Comparison of ENCODE assay signal across 11 cellular contexts in genomic region chr7:11835260-11835659, GRCh38. TPM values are rescaled to one million over a fixed set of nuclear protein-coding genes. Genes with fewer than 3 reads are reported as not detected.
DNase-seq lines count a peak whose midpoint lies in the region; ATAC-seq, FAIRE-seq and TF ChIP-seq lines count a peak whose summit lies in the region.
"Had no signal": no experiment of that assay in that cellular context is flagged by ENCODE, and none has a peak within 500 bp of the region (broad histone marks: within the 10 kb centered on the region; RNA-seq: fewer than 3 reads in every experiment).

No MANE protein-coding gene starts in this region.

- H3K4me3 Mint-ChIP-seq in glutamatergic neuron (ENCODE audit: unreplicated experiment): no peak overlapping the region
- H3K4me3 Mint-ChIP-seq: naive thymus-derived CD4-positive, alpha-beta T cell had no signal

- H3K27me3 ChIP-seq in suprapubic skin: peaks cover 7% of the 10 kb centered on the region
- H3K27me3 ChIP-seq: Peyer's patch had no signal

- H3K27ac ChIP-seq in suprapubic skin: no peak overlapping the region
- H3K27ac ChIP-seq: epithelial cell of prostate, Peyer's patch had no signal

- H3K4me1 ChIP-seq in suprapubic skin: peaks cover 15% of the 10 kb centered on the region

- TF ChIP-seq POLR2A in suprapubic skin (IDR thresholded peaks at IDR 0.05): no peak

- H3K4me1 Mint-ChIP-seq in glutamatergic neuron (ENCODE audit: low read depth, unreplicated experiment): peaks cover 21% of the 10 kb centered on the region

- peaks cover 6% of the 10 kb centered on the region for H3K27me3 Mint-ChIP-seq in glutamatergic neuron (ENCODE audit: unreplicated experiment)

- in situ Hi-C loops in ACHN (cut with HindIII; ENCODE audit: low pct_ligation_motif_present, low pct_unique_long_range_greater_than_20kb, low sequenced_read_pairs) (no loop called here), KBM-7 (cut with MboI; ENCODE audit: low pct_unique_long_range_greater_than_20kb, low sequenced_read_pairs) (no loop called here)

- no peaks in the 10 kb centered on the region for H3K9me3 ChIP-seq in suprapubic skin
- H3K9me3 ChIP-seq: Peyer's patch had no signal

- H3K27ac Mint-ChIP-seq in glutamatergic neuron (ENCODE audit: unreplicated experiment): no peak overlapping the region
- H3K27ac Mint-ChIP-seq: naive thymus-derived CD4-positive, alpha-beta T cell had no signal

- TF ChIP-seq EP300 in suprapubic skin (IDR thresholded peaks at IDR 0.05): no peak

- FAIRE-seq in TTC549 (lab: Jason Lieb, UNC): peak; percentile 43

- TF ChIP-seq CTCF in glutamatergic neuron (IDR thresholded peaks at IDR 0.05; ENCODE audit: partially characterized antibody, unreplicated experiment) (peak; percentile 61), suprapubic skin (IDR thresholded peaks at IDR 0.05) (no peak)

- peak; percentile 18 for DNase-seq in ACHN
- peak; percentile 20 for DNase-seq in KBM-7
- DNase-seq in glutamatergic neuron: no peak
- no peak for DNase-seq in activated CD4-positive, alpha-beta T cell treated with anti-CD3 and anti-CD28 coated beads for 4 hours
- DNase-seq in amygdala (lab: John Stamatoyannopoulos, UW): no peak
- no peak for DNase-seq in suprapubic skin (ENCODE audit: low spot score in 2 of 2)
- DNase-seq: naive thymus-derived CD4-positive, alpha-beta T cell; Peyer's patch had no signal

- peaks cover 6% of the 10 kb centered on the region for H3K36me3 Mint-ChIP-seq in glutamatergic neuron (ENCODE audit: unreplicated experiment)
- H3K36me3 Mint-ChIP-seq: naive thymus-derived CD4-positive, alpha-beta T cell had no signal

- ATAC-seq in GM19467 (IDR thresholded peaks at IDR 0.05; ENCODE audit: unreplicated experiment): no peak
- ATAC-seq: naive thymus-derived CD4-positive, alpha-beta T cell had no signal

- no peaks in the 10 kb centered on the region for H3K36me3 ChIP-seq in suprapubic skin
- H3K36me3 ChIP-seq: Peyer's patch had no signal

- H3K4me3 ChIP-seq in suprapubic skin: no peak overlapping the region
- H3K4me3 ChIP-seq: Peyer's patch had no signal

- H3K9me3 Mint-ChIP-seq in glutamatergic neuron (ENCODE audit: unreplicated experiment): peaks cover 4% of the 10 kb centered on the region

RNA-seq across cellular contexts. Expression of gene THSD7A, which starts 3.3 kb away (rescaled TPM):
- total RNA-seq in glutamatergic neuron (ENCODE audit: unreplicated experiment) (211 TPM), suprapubic skin (1 to 10 TPM in 2 of 4 donors, under 1 TPM in 2; 0.42 to 5.4 (median 1.2) TPM)

Comparison
In these comparisons a context has a peak if more than half of its experiments do, and no peak if none do; other contexts are left out.
1. DNase-seq: peak in ACHN (single experiment) and KBM-7 (single experiment); none in glutamatergic neuron (single experiment), activated CD4-positive, alpha-beta T cell treated with anti-CD3 and anti-CD28 coated beads for 4 hours (0 of 2), amygdala (0 of 56) and suprapubic skin (0 of 2).
2. RNA of gene THSD7A, which starts 3.3 kb away (total RNA-seq): 211 TPM in glutamatergic neuron (single experiment); 0.42 to 5.4 TPM in suprapubic skin; every median in the first group is over 10 times any median in the second.